Comparison of ENCODE assay signal across 1 cellular context in genomic region chr11:27174026-27174425, GRCh38.
A peak's percentile ranks its signal among the peaks of the same experiment; 100 is the strongest.
TF ChIP-seq lines count a peak whose summit lies in the region.

No MANE protein-coding gene starts in this region.

TF ChIP-seq in HepG2, 621 proteins besides CTCF, POLR2A, EP300 and RAD21 (continued from another document):
- peak; percentile 70 for TF ChIP-seq PRDM15 (CRISPR knock-in tag; IDR thresholded peaks at IDR 0.05)
- TF ChIP-seq FOSL1 (CRISPR knock-in tag; IDR thresholded peaks at IDR 0.05; ENCODE audit: borderline replicate concordance): no peak
- TF ChIP-seq CBX5 (CRISPR knock-in tag; IDR thresholded peaks at IDR 0.05; ENCODE audit: borderline replicate concordance): no peak
- TF ChIP-seq HOMEZ (CRISPR knock-in tag; IDR thresholded peaks at IDR 0.05; ENCODE audit: low read depth): no peak
- no peak for TF ChIP-seq MEIS1 (CRISPR knock-in tag; IDR thresholded peaks at IDR 0.05; ENCODE audit: borderline replicate concordance)
